ENCODE assay signal across 1 cellular context in genomic region chr3:126372413-126373145, GRCh38.
TF ChIP-seq lines count a peak whose summit lies in the region.

No MANE protein-coding gene starts in this region.

TF ChIP-seq in WTC11, 78 proteins besides CTCF, POLR2A, EP300 and RAD21 (continued from another document):
- TF ChIP-seq FOXP4 (CRISPR knock-in tag; IDR thresholded peaks at IDR 0.05) (no peak), USF2 (CRISPR knock-in tag; IDR thresholded peaks at IDR 0.05) (no peak)
